Comparison of ENCODE assay signal across 25 cellular contexts in the genomic region with DNA sequence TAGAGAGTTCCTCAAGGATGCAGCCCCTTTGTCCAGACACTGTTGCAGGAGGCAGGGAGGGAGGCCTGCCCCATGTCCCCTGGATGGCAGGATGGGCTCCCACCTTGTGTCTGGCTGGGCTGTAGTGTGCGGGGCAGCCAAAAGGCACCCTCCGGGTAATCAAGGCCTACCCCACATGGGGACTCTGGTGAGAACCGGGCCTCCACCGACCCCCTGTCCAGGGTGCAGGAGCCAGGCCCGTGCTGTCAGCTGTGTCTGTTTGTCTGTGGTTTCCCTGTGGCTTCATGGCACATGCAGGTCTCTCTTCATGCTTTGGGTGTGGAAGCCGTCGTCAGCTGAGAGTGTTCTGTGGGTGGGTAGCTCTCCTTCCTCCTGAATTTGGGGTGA.
"Had no signal": no experiment of that assay in that cellular context is flagged by ENCODE, and none has a peak within 500 bp of the region (broad histone marks: within the 10 kb centered on the region; RNA-seq: fewer than 3 reads in every experiment).

No MANE protein-coding gene starts in this region.

- H3K27me3 Mint-ChIP-seq: naive B cell; natural killer cell treated with Interleukin-12 subunit alpha and Interleukin-12 subunit beta and Interleukin-15 and Interleukin-18, amount 100 ng/mL, for 72 hours had no signal

- H3K4me1 Mint-ChIP-seq: naive B cell; stimulated activated effector memory CD8-positive, alpha-beta T cell treated with anti-CD3 and anti-CD28 coated beads, Interleukin-12 subunit alpha, Interleukin-12 subunit beta, amount 100 ng/mL, for 72 hours had no signal

- H3K36me3 Mint-ChIP-seq: mesothelial cell of epicardium; naive B cell; natural killer cell treated with Interleukin-12 subunit alpha and Interleukin-12 subunit beta and Interleukin-15 and Interleukin-18, amount 100 ng/mL, for 72 hours; stimulated activated effector memory CD8-positive, alpha-beta T cell treated with anti-CD3 and anti-CD28 coated beads, Interleukin-12 subunit alpha, Interleukin-12 subunit beta, amount 100 ng/mL, for 72 hours had no signal

- H3K27ac Mint-ChIP-seq: mesothelial cell of epicardium; naive B cell; natural killer cell treated with Interleukin-12 subunit alpha and Interleukin-12 subunit beta and Interleukin-15 and Interleukin-18, amount 100 ng/mL, for 72 hours; stimulated activated effector memory CD8-positive, alpha-beta T cell treated with anti-CD3 and anti-CD28 coated beads, Interleukin-12 subunit alpha, Interleukin-12 subunit beta, amount 100 ng/mL, for 72 hours had no signal

- H3K9me3 ChIP-seq: esophagus squamous epithelium, mucosa of descending colon, prostate gland, right atrium auricular region, sigmoid colon, testis, tibial artery, upper lobe of left lung had no signal

- H3K27ac ChIP-seq: coronary artery, esophagus squamous epithelium, prostate gland, right atrium auricular region, sigmoid colon, testis, tibial artery, upper lobe of left lung had no signal

- H3K27me3 ChIP-seq: right atrium auricular region, testis, upper lobe of left lung had no signal

- DNase-seq: dermis blood vessel endothelial cell; effector memory CD4-positive, alpha-beta T cell; erythroblast; esophagus squamous epithelium; foreskin melanocyte; mesenchymal stem cell; naive B cell; nucleus accumbens; sigmoid colon; stimulated activated CD4-positive, alpha-beta T cell treated with anti-CD3 and anti-CD28 coated beads, Interleukin-2, amount 100 ng/mL, for 24 hours; stimulated activated CD4-positive, alpha-beta T cell treated with anti-CD3 and anti-CD28 coated beads, Interleukin-4, amount 100 ng/mL, for 24 hours; stimulated activated naive CD4-positive, alpha-beta T cell treated with Interleukin-2 at 50 U/mL for 16 hours; substantia nigra; testis; tibial artery; upper lobe of left lung had no signal

- H3K4me3 ChIP-seq: coronary artery, esophagus squamous epithelium, mucosa of descending colon, prostate gland, right atrium auricular region, sigmoid colon, testis, tibial artery, upper lobe of left lung had no signal

- H3K4me3 Mint-ChIP-seq: mesothelial cell of epicardium; naive B cell; natural killer cell treated with Interleukin-12 subunit alpha and Interleukin-12 subunit beta and Interleukin-15 and Interleukin-18, amount 100 ng/mL, for 72 hours; neural crest cell; stimulated activated effector memory CD8-positive, alpha-beta T cell treated with anti-CD3 and anti-CD28 coated beads, Interleukin-12 subunit alpha, Interleukin-12 subunit beta, amount 100 ng/mL, for 72 hours had no signal

- H3K9me3 Mint-ChIP-seq: mesothelial cell of epicardium; naive B cell; natural killer cell treated with Interleukin-12 subunit alpha and Interleukin-12 subunit beta and Interleukin-15 and Interleukin-18, amount 100 ng/mL, for 72 hours; neural crest cell; stimulated activated effector memory CD8-positive, alpha-beta T cell treated with anti-CD3 and anti-CD28 coated beads, Interleukin-12 subunit alpha, Interleukin-12 subunit beta, amount 100 ng/mL, for 72 hours had no signal

- ATAC-seq: left lobe of liver; natural killer cell treated with Interleukin-12 subunit alpha and Interleukin-12 subunit beta and Interleukin-15 and Interleukin-18, amount 100 ng/mL, for 72 hours; stimulated activated effector memory CD8-positive, alpha-beta T cell treated with anti-CD3 and anti-CD28 coated beads, Interleukin-12 subunit alpha, Interleukin-12 subunit beta, amount 100 ng/mL, for 72 hours had no signal

- H3K4me1 ChIP-seq: prostate gland, right atrium auricular region, sigmoid colon, testis, tibial artery, upper lobe of left lung had no signal

- H3K36me3 ChIP-seq: esophagus squamous epithelium, prostate gland, right atrium auricular region, sigmoid colon, tibial artery, upper lobe of left lung had no signal
